In the genomic region with DNA sequence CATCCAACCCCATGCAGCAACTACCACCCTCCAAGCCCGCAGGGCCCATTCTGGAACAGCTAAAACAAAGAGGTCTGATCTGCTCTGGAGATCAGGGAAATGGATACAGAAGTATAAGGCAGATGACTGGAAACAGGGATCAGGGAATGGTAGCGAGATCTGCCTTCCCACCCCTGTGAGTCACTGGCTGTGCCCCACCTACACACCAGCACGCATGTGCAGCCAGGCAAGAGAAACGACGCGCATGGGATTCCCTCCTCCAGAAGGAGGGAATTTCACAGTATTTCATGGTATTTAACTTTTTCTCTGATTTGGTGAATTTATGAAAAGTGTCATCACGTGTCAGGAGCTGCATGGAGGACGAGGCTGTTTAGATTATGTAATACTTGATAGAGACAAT, we compare ENCODE assay signal across 14 cellular contexts.
DNase-seq lines count a peak whose midpoint lies in the region; ATAC-seq, FAIRE-seq and TF ChIP-seq lines count a peak whose summit lies in the region.
"Had no signal": no experiment of that assay in that cellular context is flagged by ENCODE, and none has a peak within 500 bp of the region (broad histone marks: within the 10 kb centered on the region; RNA-seq: fewer than 3 reads in every experiment).

No MANE protein-coding gene starts in this region.

- no peaks in the 10 kb centered on the region for H3K36me3 Mint-ChIP-seq in Calu3 (ENCODE audit: insufficient read depth, unreplicated experiment)
- H3K36me3 Mint-ChIP-seq: IgD-negative memory B cell had no signal

- peaks cover 7 to 24% of the 10 kb centered on the region in 2 experiments; a peak in 4 of 5 replicates for H3K4me1 ChIP-seq in K562 (replicated peaks in 1 of 2; ENCODE audit: control insufficient read depth in 2 of 2, insufficient read depth in 2 of 2, low read length in 2 of 2)
- peaks cover 23% of the 10 kb centered on the region for H3K4me1 ChIP-seq in keratinocyte (ENCODE audit: control insufficient read depth, extremely low read depth, insufficient read depth, low read length)
- peaks cover 0 to 6% of the 10 kb centered on the region in 2 donors for H3K4me1 ChIP-seq in small intestine (ENCODE audit: control insufficient read depth in 2 of 2, insufficient read depth in 1 of 2, low read depth in 1 of 2, low read length in 1 of 2)

- in situ Hi-C loops in K562 (cut with MboI), result no loop called here

- DNase-seq in Calu3 (peak; percentile 13), K562 (ENCODE audit: extremely low read depth in 1 of 4, low spot score in 3 of 4) (peak; percentile 51 to 81 (median 70)), keratinocyte (ENCODE audit: low read depth, low spot score) (peak; percentile 4), small intestine (peak; percentile 62), NOMO-1 treated with DMSO at 0.1 percent for 48 hours (lab: John Stamatoyannopoulos, UW; ENCODE audit: unreplicated experiment) (no peak), HTR-8/SVneo (ENCODE audit: insufficient read length, low spot score) (no peak), occipital lobe (lab: John Stamatoyannopoulos, UW) (no peak), NCI-H774 (lab: John Stamatoyannopoulos, UW) (no peak)
- DNase-seq: activated B cell treated with CpG ODN at 0.5 μM for 24 hours, activated gamma-delta T cell, NCI-H2171, Peyer's patch had no signal

- no peak for TF ChIP-seq POLR2A in K562 (conservative IDR thresholded peaks at IDR 0.05)

- no peaks in the 10 kb centered on the region for H3K27me3 ChIP-seq in K562 (ENCODE audit: control insufficient read depth in 2 of 2, insufficient read depth in 2 of 2, low read length in 2 of 2)
- H3K27me3 ChIP-seq in keratinocyte (ENCODE audit: control insufficient read depth, extremely low read depth, insufficient read depth, low read length), result no peaks in the 10 kb centered on the region
- H3K27me3 ChIP-seq in small intestine (ENCODE audit: control insufficient read depth in 2 of 2, insufficient read depth in 2 of 2, low read length in 2 of 2), result no peaks in the 10 kb centered on the region
- H3K27me3 ChIP-seq: Peyer's patch had no signal

- H3K9me1 ChIP-seq in K562 (ENCODE audit: control insufficient read depth, insufficient read depth, low read length), result no peaks in the 10 kb centered on the region
- no peaks in the 10 kb centered on the region for H3K9me1 ChIP-seq in keratinocyte (ENCODE audit: control insufficient read depth, extremely low read depth, insufficient read depth, low read length)

- TF ChIP-seq CTCF in Calu3 (IDR thresholded peaks at IDR 0.05; ENCODE audit: unreplicated experiment) (no peak), K562 (IDR thresholded peaks at IDR 0.05 in 2 of 3, conservative IDR thresholded peaks at IDR 0.05 in 1 of 3; ENCODE audit: insufficient read depth in 2 of 3, low read depth in 1 of 3, low read length in 3 of 3) (no peak), keratinocyte (optimal IDR thresholded peaks at IDR 0.05 in 1 of 3, IDR thresholded peaks at IDR 0.05 in 1 of 3, conservative IDR thresholded peaks at IDR 0.05 in 1 of 3; ENCODE audit: extremely low read depth in 1 of 3, insufficient read depth in 2 of 3, low read length in 3 of 3) (no peak)

- intact Hi-C loops in Calu3 (cut with micrococcal nuclease; ENCODE audit: unreplicated experiment), result no loop called here
- intact Hi-C loops in K562 (cut with micrococcal nuclease), result loop anchor here (5.0 kb wide), 1 partner anchor 115 kb away; the partner anchor contains the start of gene ARRDC4

- H3K27ac ChIP-seq in K562 (ENCODE audit: extremely low read depth, low read depth, low read length), result peak overlapping the region; percentile 76
- peak overlapping the region; percentile 52 for H3K27ac ChIP-seq in keratinocyte (ENCODE audit: control insufficient read depth, insufficient read depth, low read length)
- peak overlapping the region in 1 of 2 donors; percentile 2 for H3K27ac ChIP-seq in small intestine (ENCODE audit: low read depth in 1 of 2, low read length in 1 of 2)

- WGBS in K562 (ENCODE audit: insufficient coverage, low coverage, missing lambda C conversion rate), result 6% methylated on average over 7 of the region's 8 CpGs
- WGBS in small intestine, 3 donors, result 38 to 69% (median 54%) methylated on average over 8 of the region's 8 CpGs

- H3K36me3 ChIP-seq in K562 (ENCODE audit: control insufficient read depth, insufficient read depth, low read length) (no peaks in the 10 kb centered on the region), keratinocyte (ENCODE audit: control insufficient read depth in 2 of 2, extremely low read depth in 1 of 2, insufficient read depth in 2 of 2, low read length in 2 of 2) (no peaks in the 10 kb centered on the region), small intestine (ENCODE audit: control insufficient read depth in 2 of 2, insufficient read depth in 2 of 2, low read length in 2 of 2) (no peaks in the 10 kb centered on the region)
- H3K36me3 ChIP-seq: Peyer's patch had no signal

- dilution Hi-C loops in keratinocyte (cut with MboI; ENCODE audit: extremely low pct_ligation_motif_present, low sequenced_read_pairs), result no loop called here

- H3K9me3 Mint-ChIP-seq in Calu3 (ENCODE audit: low read depth, unreplicated experiment), result peaks cover 2% of the 10 kb centered on the region
- H3K9me3 Mint-ChIP-seq: activated B cell treated with CpG ODN at 0.5 μM for 24 hours, IgD-negative memory B cell had no signal

- peak overlapping the region; percentile 94 for H2AFZ ChIP-seq in K562 (ENCODE audit: low read depth, low read length)
- H2AFZ ChIP-seq in keratinocyte (ENCODE audit: control insufficient read depth, low read length), result peak overlapping the region; percentile 34

- no peak for TF ChIP-seq EP300 in K562 (IDR thresholded peaks at IDR 0.05; ENCODE audit: low read length)

- H3K27ac Mint-ChIP-seq in Calu3 (ENCODE audit: unreplicated experiment), result peak overlapping the region; percentile 24
- H3K27ac Mint-ChIP-seq: activated B cell treated with CpG ODN at 0.5 μM for 24 hours, IgD-negative memory B cell had no signal

- H3K9ac ChIP-seq in K562 (ENCODE audit: insufficient read depth in 1 of 2, low read depth in 2 of 2, low read length in 2 of 2) (peak overlapping the region; percentile 48 to 69; a peak in 3 of 4 replicates), keratinocyte (ENCODE audit: control insufficient read depth, extremely low read depth, insufficient read depth, low read length) (no peak overlapping the region)

- no peak overlapping the region for H3K4me3 Mint-ChIP-seq in Calu3 (ENCODE audit: low read depth, unreplicated experiment)
- H3K4me3 Mint-ChIP-seq: activated B cell treated with CpG ODN at 0.5 μM for 24 hours, IgD-negative memory B cell had no signal

- peak; percentile 87 for ATAC-seq in K562

- H4K20me1 ChIP-seq in K562 (replicated peaks; ENCODE audit: control insufficient read depth, insufficient read depth, low read length) (no peaks in the 10 kb centered on the region), keratinocyte (ENCODE audit: control insufficient read depth, extremely low read depth, insufficient read depth, low read length) (no peaks in the 10 kb centered on the region)

- FAIRE-seq in K562 (lab: Jason Lieb, UNC) (peak; percentile 55), keratinocyte (lab: Jason Lieb, UNC) (peak; percentile 90), small intestine (lab: Jason Lieb, UNC) (no peak), HTR-8/SVneo (lab: Jason Lieb, UNC) (no peak)
- FAIRE-seq: GM12892 had no signal

- CTCF ChIA-PET in Calu3 (lab: Charles Lee), result interaction anchor here (1.2 kb wide), 1 partner anchor 10 kb away, joined by 3 read pairs; no protein-coding TSS in a partner anchor
- CTCF ChIA-PET in K562 (lab: Yijun Ruan, JAX; ENCODE audit: low intra/inter-chr PET ratio), result no interaction called here

- H3K27me3 Mint-ChIP-seq in Calu3 (ENCODE audit: unreplicated experiment), result no peaks in the 10 kb centered on the region
- H3K27me3 Mint-ChIP-seq: activated B cell treated with CpG ODN at 0.5 μM for 24 hours, IgD-negative memory B cell had no signal

- no TSS peak for BruUV-seq in Calu3 (replicated peaks; lab: Mats Ljungman, UMichigan)
- BruUV-seq in K562 (replicated peaks; lab: Mats Ljungman, UMichigan), result no TSS peak

- H3K4me1 Mint-ChIP-seq in Calu3 (ENCODE audit: low read depth, unreplicated experiment), result peaks cover 14% of the 10 kb centered on the region
- H3K4me1 Mint-ChIP-seq: activated B cell treated with CpG ODN at 0.5 μM for 24 hours, IgD-negative memory B cell had no signal

- POLR2A ChIA-PET in K562 (lab: Yijun Ruan, JAX), result interaction anchor here (0.6 kb wide), 1 partner anchor 49 kb away, joined by 3 read pairs; no protein-coding TSS in a partner anchor

- no peaks in the 10 kb centered on the region for H3K9me3 ChIP-seq in K562 (replicated peaks; ENCODE audit: control insufficient read depth, insufficient read depth, low read depth, low read length)
- H3K9me3 ChIP-seq in keratinocyte (ENCODE audit: control insufficient read depth, low read depth, low read length), result no peaks in the 10 kb centered on the region
- H3K9me3 ChIP-seq in small intestine (ENCODE audit: control insufficient read depth, low read depth), result no peaks in the 10 kb centered on the region
- H3K9me3 ChIP-seq: Peyer's patch had no signal

- no peak for TF ChIP-seq RAD21 in K562 (CRISPR knock-in tag; conservative IDR thresholded peaks at IDR 0.05 in 1 of 2, IDR thresholded peaks at IDR 0.05 in 1 of 2)

- H3K79me2 ChIP-seq in K562 (ENCODE audit: control insufficient read depth, insufficient read depth, low read length) (no peaks in the 10 kb centered on the region), keratinocyte (ENCODE audit: control insufficient read depth, insufficient read depth, low read length) (no peaks in the 10 kb centered on the region)

- peak overlapping the region; percentile 74 for H3K4me2 ChIP-seq in K562 (ENCODE audit: insufficient read depth, low read length)
- peak overlapping the region; percentile 22 for H3K4me2 ChIP-seq in keratinocyte (ENCODE audit: control insufficient read depth, extremely low read depth, insufficient read depth, low read depth, low read length)

- 0 out of 2 replicates have a peak overlapping the region, but pooled peaks have one; percentile 7 for H3K4me3 ChIP-seq in K562
- no peak overlapping the region for H3K4me3 ChIP-seq in keratinocyte (ENCODE audit: control insufficient read depth in 2 of 3, extremely low read depth in 1 of 3, insufficient read depth in 2 of 3, low read depth in 1 of 3, low read length in 3 of 3)
- no peak overlapping the region for H3K4me3 ChIP-seq in small intestine (ENCODE audit: low read depth in 1 of 2, low read length in 2 of 2)
- H3K4me3 ChIP-seq: Peyer's patch had no signal

TF ChIP-seq in K562, 482 proteins besides CTCF, POLR2A, EP300 and RAD21 (continues in another document):
- TF ChIP-seq LEF1 (IDR thresholded peaks at IDR 0.05), result no peak
- TF ChIP-seq IRF2 (CRISPR knock-in tag; IDR thresholded peaks at IDR 0.05), result no peak
- TF ChIP-seq HNRNPH1 (optimal IDR thresholded peaks at IDR 0.05; ENCODE audit: low read depth, low read length), result no peak
- TF ChIP-seq FOXM1 (IDR thresholded peaks at IDR 0.05; ENCODE audit: low read depth), result no peak
- TF ChIP-seq FOXM1 (CRISPR knock-in tag; IDR thresholded peaks at IDR 0.05; ENCODE audit: low read depth), result no peak

Comparison
In these comparisons a context has a peak if more than half of its experiments do, and no peak if none do; other contexts are left out.
1. DNase-seq: peak in Calu3 (single experiment), K562 (4 of 4), keratinocyte (single experiment) and small intestine (single experiment); none in NOMO-1 treated with DMSO at 0.1 percent for 48 hours (single experiment), HTR-8/SVneo (single experiment), occipital lobe (single experiment) and NCI-H774 (single experiment).